Comparison of ENCODE assay signal across 10 cellular contexts in the genomic region with DNA sequence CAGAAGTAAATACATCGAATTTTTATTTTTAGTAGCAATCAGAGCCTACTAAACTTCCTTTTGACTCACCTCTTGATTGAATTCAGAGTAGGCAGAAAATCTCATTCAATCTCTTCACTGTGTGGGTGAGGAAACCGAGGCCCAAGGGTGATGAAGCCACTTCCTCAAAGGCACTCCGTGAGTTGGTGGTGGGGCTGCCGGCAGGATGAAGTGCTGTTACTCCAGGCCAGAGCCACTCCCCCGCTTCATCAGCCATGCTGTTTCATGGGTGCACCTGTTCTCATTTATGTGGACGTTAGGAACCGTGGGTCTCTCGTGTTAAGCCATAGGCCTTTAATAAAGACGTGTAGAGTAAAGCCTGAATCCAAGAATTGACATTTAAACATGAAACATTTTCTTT. TPM values are rescaled to one million over a fixed set of nuclear protein-coding genes. Genes with fewer than 3 reads are reported as not detected.
A peak's percentile ranks its signal among the peaks of the same experiment; 100 is the strongest.
DNase-seq lines count a peak whose midpoint lies in the region; ATAC-seq and TF ChIP-seq lines count a peak whose summit lies in the region.
"Had no signal": no experiment of that assay in that cellular context is flagged by ENCODE, and none has a peak within 500 bp of the region (broad histone marks: within the 10 kb centered on the region; RNA-seq: fewer than 3 reads in every experiment).

No MANE protein-coding gene starts in this region.

- no peaks in the 10 kb centered on the region for H3K36me3 ChIP-seq in CD8-positive, alpha-beta memory T cell (ENCODE audit: insufficient read depth, low read length)
- H3K36me3 ChIP-seq in gastrocnemius medialis, result no peaks in the 10 kb centered on the region

- CTCF ChIA-PET in CD8-positive, alpha-beta memory T cell (lab: Charles Lee), result no interaction called here

- no peaks in the 10 kb centered on the region for H3K27me3 ChIP-seq in CD8-positive, alpha-beta memory T cell (ENCODE audit: insufficient read depth, low read length, poor library complexity, severe bottlenecking)
- no peaks in the 10 kb centered on the region for H3K27me3 ChIP-seq in gastrocnemius medialis

- intact Hi-C loops in posterior cingulate gyrus (cut with DNase I), result no loop called here
- intact Hi-C loops in gastrocnemius medialis (cut with DNase I; ENCODE audit: low total_unique reads), result no loop called here

- no peak for TF ChIP-seq POLR2A in gastrocnemius medialis (IDR thresholded peaks at IDR 0.05)

- no peak overlapping the region for H3K27ac ChIP-seq in CD8-positive, alpha-beta memory T cell (ENCODE audit: low read depth, low read length)
- no peak overlapping the region for H3K27ac ChIP-seq in gastrocnemius medialis
- H3K27ac ChIP-seq: C4-2B, parathyroid adenoma had no signal

- peak overlapping the region; percentile 41 to 77 (median 74) for H3K4me3 Mint-ChIP-seq in CD8-positive, alpha-beta memory T cell
- H3K4me3 Mint-ChIP-seq in naive thymus-derived CD8-positive, alpha-beta T cell, result peak overlapping the region in 3 of 10 donors; percentile 1 to 61 (median 42)

- in situ Hi-C loops in gastrocnemius medialis (cut with MboI; ENCODE audit: low sequenced_read_pairs in 4 of 4), result no loop called here

- H3K4me1 Mint-ChIP-seq in CD8-positive, alpha-beta memory T cell, result peaks cover 28 to 41% (median 38%) of the 10 kb centered on the region in 3 donors
- peaks cover 11 to 42% (median 31%) of the 10 kb centered on the region in 4 donors for H3K4me1 Mint-ChIP-seq in naive thymus-derived CD8-positive, alpha-beta T cell

- H3K4me1 ChIP-seq in CD8-positive, alpha-beta memory T cell (ENCODE audit: insufficient read depth, low read length), result peaks cover 18% of the 10 kb centered on the region
- H3K4me1 ChIP-seq in gastrocnemius medialis, result no peaks in the 10 kb centered on the region
- H3K4me1 ChIP-seq: parathyroid adenoma had no signal

- H3K9me3 Mint-ChIP-seq in CD8-positive, alpha-beta memory T cell, result no peaks in the 10 kb centered on the region
- no peaks in the 10 kb centered on the region for H3K9me3 Mint-ChIP-seq in naive thymus-derived CD8-positive, alpha-beta T cell

- no peak for TF ChIP-seq CTCF in gastrocnemius medialis (IDR thresholded peaks at IDR 0.05 in 4 of 5, conservative IDR thresholded peaks at IDR 0.05 in 1 of 5)

- no peak overlapping the region for H3K4me3 ChIP-seq in CD8-positive, alpha-beta memory T cell (ENCODE audit: low read length)
- H3K4me3 ChIP-seq in gastrocnemius medialis, result no peak overlapping the region

- no peaks in the 10 kb centered on the region for H3K9me3 ChIP-seq in CD8-positive, alpha-beta memory T cell (ENCODE audit: low read length)
- no peaks in the 10 kb centered on the region for H3K9me3 ChIP-seq in gastrocnemius medialis

- no peaks in the 10 kb centered on the region for H3K27me3 Mint-ChIP-seq in CD8-positive, alpha-beta memory T cell
- no peaks in the 10 kb centered on the region for H3K27me3 Mint-ChIP-seq in naive thymus-derived CD8-positive, alpha-beta T cell

- ATAC-seq in HG03175 (IDR thresholded peaks at IDR 0.05; ENCODE audit: unreplicated experiment) (peak; percentile 73), HG02981 (IDR thresholded peaks at IDR 0.05; ENCODE audit: unreplicated experiment) (no peak), gastrocnemius medialis (no peak), GM21423 (IDR thresholded peaks at IDR 0.05; ENCODE audit: unreplicated experiment) (no peak)
- ATAC-seq in naive thymus-derived CD8-positive, alpha-beta T cell, result peak in 1 of 2 donors; percentile 53

- POLR2A ChIA-PET in CD8-positive, alpha-beta memory T cell (lab: Charles Lee), result no interaction called here
- POLR2A ChIA-PET in naive thymus-derived CD8-positive, alpha-beta T cell (lab: Charles Lee), result interaction anchor here (1.0 kb wide), 1 partner anchor 11 kb away, joined by 3 read pairs; no protein-coding TSS in a partner anchor

- H3K36me3 Mint-ChIP-seq in CD8-positive, alpha-beta memory T cell, result peaks cover 0 to 13% (median 1%) of the 10 kb centered on the region in 3 donors
- H3K36me3 Mint-ChIP-seq in naive thymus-derived CD8-positive, alpha-beta T cell, result peaks cover 0 to 18% (median 0%) of the 10 kb centered on the region in 3 donors

- peak in 4 of 5 donors; percentile 31 to 73 (median 56) for DNase-seq in CD8-positive, alpha-beta memory T cell
- peak; percentile 29 for DNase-seq in activated CD4-positive, alpha-beta T cell treated with anti-CD3 and anti-CD28 coated beads, Interleukin-2, amount 50 U/mL, for 1 hour
- peak in 4 of 10 donors; percentile 12 to 35 (median 22) for DNase-seq in naive thymus-derived CD8-positive, alpha-beta T cell
- DNase-seq in posterior cingulate gyrus (no peak), gastrocnemius medialis (no peak)

- H3K27ac Mint-ChIP-seq in CD8-positive, alpha-beta memory T cell, result peak overlapping the region in 7 of 8 donors; percentile 13 to 87 (median 57)
- H3K27ac Mint-ChIP-seq in naive thymus-derived CD8-positive, alpha-beta T cell, result peak overlapping the region in 8 of 10 donors; percentile 19 to 86 (median 72)

RNA-seq across cellular contexts. Expression of a gene that starts 13.2 kb away (rescaled TPM):
- total RNA-seq in CD8-positive, alpha-beta memory T cell, result 10 to 100 TPM; 16.6 to 16.9 TPM
- polyA plus RNA-seq in CD8-positive, alpha-beta memory T cell, result 18.5 TPM
- total RNA-seq in naive thymus-derived CD8-positive, alpha-beta T cell, result 10 to 100 TPM; 22.5 to 23.9 TPM
- 10 to 100 TPM in 2 of 3 donors, 1 to 10 TPM in 1; 7.9 to 17.5 (median 10.7) TPM for polyA plus RNA-seq in naive thymus-derived CD8-positive, alpha-beta T cell
- total RNA-seq in gastrocnemius medialis, result 10 to 100 TPM in 2 of 4 donors, 1 to 10 TPM in 2; 5.9 to 18.2 (median 13.5) TPM

RNA-seq across cellular contexts. Expression of a gene that starts 20.8 kb away (rescaled TPM):
- 10 to 100 TPM; 84.5 to 84.9 TPM for total RNA-seq in CD8-positive, alpha-beta memory T cell
- 39.2 TPM for polyA plus RNA-seq in CD8-positive, alpha-beta memory T cell
- total RNA-seq in naive thymus-derived CD8-positive, alpha-beta T cell, result 100 to 1,000 TPM; 110 to 124 TPM
- 10 to 100 TPM; 35.9 to 47.1 (median 44.0) TPM for polyA plus RNA-seq in naive thymus-derived CD8-positive, alpha-beta T cell
- total RNA-seq in gastrocnemius medialis, result 10 to 100 TPM; 22.5 to 34.8 (median 28.0) TPM

Comparison
In these comparisons a context has a peak if more than half of its experiments do, and no peak if none do; other contexts are left out.
1. DNase-seq: peak in CD8-positive, alpha-beta memory T cell (4 of 5) and activated CD4-positive, alpha-beta T cell treated with anti-CD3 and anti-CD28 coated beads, Interleukin-2, amount 50 U/mL, for 1 hour (single experiment); none in posterior cingulate gyrus (0 of 10) and gastrocnemius medialis (0 of 2).